Comparison of ENCODE assay signal across 1 cellular context in the genomic region with DNA sequence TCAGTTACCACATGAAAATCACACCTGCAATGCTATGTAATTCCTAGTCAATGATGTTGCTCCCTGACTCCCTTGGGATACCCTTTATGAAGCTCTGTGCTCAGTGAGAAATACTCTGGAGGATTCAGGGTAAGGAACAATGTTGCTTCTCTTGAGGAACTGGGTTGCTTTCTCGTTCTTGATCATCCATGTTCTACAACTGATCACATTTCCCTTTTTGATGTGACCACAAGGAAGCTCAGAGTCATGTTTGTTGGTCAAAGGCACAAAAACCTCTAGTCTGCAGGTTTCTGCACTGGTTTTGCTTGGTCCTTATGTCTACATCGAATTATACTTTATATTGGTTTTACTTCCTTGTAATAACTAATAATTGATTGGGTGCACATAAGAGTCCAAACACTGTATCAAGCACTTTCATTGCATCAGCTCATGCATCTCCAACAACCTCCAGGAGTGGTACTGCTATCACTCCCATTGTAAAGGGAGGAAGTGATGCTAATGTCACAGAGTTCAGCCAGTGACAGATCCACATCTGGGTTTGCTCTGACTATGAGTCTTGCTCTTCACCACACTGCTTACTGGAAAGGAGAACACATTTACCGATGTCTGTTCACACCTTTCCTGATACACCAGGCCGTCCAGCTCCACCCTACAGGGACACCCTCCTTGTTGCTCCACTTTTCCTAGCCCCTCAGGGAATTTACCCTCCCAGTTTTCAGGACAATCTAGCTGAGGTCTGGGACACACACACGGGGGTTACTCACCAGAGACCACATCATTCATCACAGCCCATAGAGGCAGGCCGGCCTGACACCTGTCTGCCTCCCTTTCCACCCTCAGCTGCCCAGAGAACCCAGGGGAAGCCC.
A peak's percentile ranks its signal among the peaks of the same experiment; 100 is the strongest.
TF ChIP-seq lines count a peak whose summit lies in the region.

No MANE protein-coding gene starts in this region.

TF ChIP-seq in GM12878, 131 proteins besides CTCF, POLR2A, EP300 and RAD21 (continues in another document):
- TF ChIP-seq TBL1XR1 (IDR thresholded peaks at IDR 0.05; ENCODE audit: low read depth, low read length): no peak
- TF ChIP-seq MYC (IDR thresholded peaks at IDR 0.05; ENCODE audit: insufficient read depth, insufficient read length, insufficient replicate concordance, low read length, severe bottlenecking): no peak
- peak; percentile 27 to 37; a peak in 2 of 4 replicates for TF ChIP-seq IKZF2 (IDR thresholded peaks at IDR 0.05)
- no peak for TF ChIP-seq SKIL (IDR thresholded peaks at IDR 0.05; ENCODE audit: low read depth, poor library complexity, severe bottlenecking)
- TF ChIP-seq CBX5 (IDR thresholded peaks at IDR 0.05; ENCODE audit: low read depth): no peak
- no peak for TF ChIP-seq RAD51 (IDR thresholded peaks at IDR 0.05)
- TF ChIP-seq, protein P1, sequence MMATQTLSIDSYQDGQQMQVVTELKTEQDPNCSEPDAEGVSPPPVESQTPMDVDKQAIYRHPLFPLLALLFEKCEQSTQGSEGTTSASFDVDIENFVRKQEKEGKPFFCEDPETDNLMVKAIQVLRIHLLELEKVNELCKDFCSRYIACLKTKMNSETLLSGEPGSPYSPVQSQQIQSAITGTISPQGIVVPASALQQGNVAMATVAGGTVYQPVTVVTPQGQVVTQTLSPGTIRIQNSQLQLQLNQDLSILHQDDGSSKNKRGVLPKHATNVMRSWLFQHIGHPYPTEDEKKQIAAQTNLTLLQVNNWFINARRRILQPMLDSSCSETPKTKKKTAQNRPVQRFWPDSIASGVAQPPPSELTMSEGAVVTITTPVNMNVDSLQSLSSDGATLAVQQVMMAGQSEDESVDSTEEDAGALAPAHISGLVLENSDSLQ (IDR thresholded peaks at IDR 0.05): no peak
- TF ChIP-seq POLR2AphosphoS2 (IDR thresholded peaks at IDR 0.05; ENCODE audit: low read depth, low read length): no peak
- no peak for TF ChIP-seq ZNF274 (IDR thresholded peaks at IDR 0.05; ENCODE audit: insufficient read depth, insufficient read length)
- no peak for TF ChIP-seq FOXK2 (IDR thresholded peaks at IDR 0.05)
- TF ChIP-seq IKZF1 (conservative IDR thresholded peaks at IDR 0.05): peak; percentile 54
- TF ChIP-seq BCL11A (IDR thresholded peaks at IDR 0.05; ENCODE audit: low read depth, low read length): no peak; the same call in 1 of the 2 replicates
- TF ChIP-seq EZH2 (IDR thresholded peaks at IDR 0.05; ENCODE audit: borderline replicate concordance, control insufficient read depth, low read depth, low read length): no peak
- TF ChIP-seq JUND (IDR thresholded peaks at IDR 0.05; ENCODE audit: low read depth, low read length): no peak
- TF ChIP-seq SUZ12 (IDR thresholded peaks at IDR 0.05; ENCODE audit: unreplicated experiment): no peak
- TF ChIP-seq ZNF24 (IDR thresholded peaks at IDR 0.05): no peak
- no peak for TF ChIP-seq GABPA (IDR thresholded peaks at IDR 0.05; ENCODE audit: low read depth)
- 0 out of 4 replicates have a peak, but pooled peaks of 1 of the 2 experiments have one; percentile 39 for TF ChIP-seq ETV6 (conservative IDR thresholded peaks at IDR 0.05 in 1 of 2, IDR thresholded peaks at IDR 0.05 in 1 of 2; ENCODE audit: borderline replicate concordance in 1 of 2, low read depth in 1 of 2)
- no peak for TF ChIP-seq LARP7 (IDR thresholded peaks at IDR 0.05)
- TF ChIP-seq IRF5 (IDR thresholded peaks at IDR 0.05; ENCODE audit: borderline replicate concordance): no peak
- TF ChIP-seq HDGF (IDR thresholded peaks at IDR 0.05): no peak
- TF ChIP-seq, protein P2, sequence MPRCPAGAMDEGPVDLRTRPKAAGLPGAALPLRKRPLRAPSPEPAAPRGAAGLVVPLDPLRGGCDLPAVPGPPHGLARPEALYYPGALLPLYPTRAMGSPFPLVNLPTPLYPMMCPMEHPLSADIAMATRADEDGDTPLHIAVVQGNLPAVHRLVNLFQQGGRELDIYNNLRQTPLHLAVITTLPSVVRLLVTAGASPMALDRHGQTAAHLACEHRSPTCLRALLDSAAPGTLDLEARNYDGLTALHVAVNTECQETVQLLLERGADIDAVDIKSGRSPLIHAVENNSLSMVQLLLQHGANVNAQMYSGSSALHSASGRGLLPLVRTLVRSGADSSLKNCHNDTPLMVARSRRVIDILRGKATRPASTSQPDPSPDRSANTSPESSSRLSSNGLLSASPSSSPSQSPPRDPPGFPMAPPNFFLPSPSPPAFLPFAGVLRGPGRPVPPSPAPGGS (IDR thresholded peaks at IDR 0.05; ENCODE audit: borderline replicate concordance, insufficient read depth, low read depth, low read length, poor library complexity, severe bottlenecking): no peak
- TF ChIP-seq ZNF687 (IDR thresholded peaks at IDR 0.05): peak; percentile 35; the same call in 1 of the 2 replicates
- TF ChIP-seq ESRRA (IDR thresholded peaks at IDR 0.05; ENCODE audit: low read length): no peak
- TF ChIP-seq BMI1 (IDR thresholded peaks at IDR 0.05; ENCODE audit: borderline replicate concordance): no peak
- TF ChIP-seq WRNIP1 (IDR thresholded peaks at IDR 0.05; ENCODE audit: borderline replicate concordance, low read depth, low read length): no peak
- TF ChIP-seq MTA3 (IDR thresholded peaks at IDR 0.05; ENCODE audit: borderline replicate concordance, low read length): peak; percentile 21; the same call in 1 of the 2 replicates
- TF ChIP-seq CBX3 (IDR thresholded peaks at IDR 0.05; ENCODE audit: borderline replicate concordance, low read depth): no peak
- TF ChIP-seq CUX1 (IDR thresholded peaks at IDR 0.05; ENCODE audit: insufficient replicate concordance, low read depth, low read length): no peak
- TF ChIP-seq, protein P3, sequence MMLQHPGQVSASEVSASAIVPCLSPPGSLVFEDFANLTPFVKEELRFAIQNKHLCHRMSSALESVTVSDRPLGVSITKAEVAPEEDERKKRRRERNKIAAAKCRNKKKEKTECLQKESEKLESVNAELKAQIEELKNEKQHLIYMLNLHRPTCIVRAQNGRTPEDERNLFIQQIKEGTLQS (IDR thresholded peaks at IDR 0.05; ENCODE audit: borderline replicate concordance, extremely low read depth, low read depth, low read length): no peak
- no peak for TF ChIP-seq ZNF622 (IDR thresholded peaks at IDR 0.05)
- peak; percentile 80 for TF ChIP-seq RUNX3 (IDR thresholded peaks at IDR 0.05; ENCODE audit: low read length)
- TF ChIP-seq BRCA1 (IDR thresholded peaks at IDR 0.05; ENCODE audit: low read depth, low read length): no peak
- no peak for TF ChIP-seq RFX5 (IDR thresholded peaks at IDR 0.05; ENCODE audit: low read depth, low read length)
- TF ChIP-seq SMAD1 (IDR thresholded peaks at IDR 0.05; ENCODE audit: low read depth, partially characterized antibody): no peak
- no peak for TF ChIP-seq SREBF1 (IDR thresholded peaks at IDR 0.05; ENCODE audit: low read length)
- TF ChIP-seq, protein P4, sequence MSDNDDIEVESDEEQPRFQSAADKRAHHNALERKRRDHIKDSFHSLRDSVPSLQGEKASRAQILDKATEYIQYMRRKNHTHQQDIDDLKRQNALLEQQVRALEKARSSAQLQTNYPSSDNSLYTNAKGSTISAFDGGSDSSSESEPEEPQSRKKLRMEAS (IDR thresholded peaks at IDR 0.05; ENCODE audit: low read depth, low read length): no peak
- TF ChIP-seq ASH2L (IDR thresholded peaks at IDR 0.05; ENCODE audit: borderline replicate concordance, low read depth): no peak
- TF ChIP-seq, protein P5, sequence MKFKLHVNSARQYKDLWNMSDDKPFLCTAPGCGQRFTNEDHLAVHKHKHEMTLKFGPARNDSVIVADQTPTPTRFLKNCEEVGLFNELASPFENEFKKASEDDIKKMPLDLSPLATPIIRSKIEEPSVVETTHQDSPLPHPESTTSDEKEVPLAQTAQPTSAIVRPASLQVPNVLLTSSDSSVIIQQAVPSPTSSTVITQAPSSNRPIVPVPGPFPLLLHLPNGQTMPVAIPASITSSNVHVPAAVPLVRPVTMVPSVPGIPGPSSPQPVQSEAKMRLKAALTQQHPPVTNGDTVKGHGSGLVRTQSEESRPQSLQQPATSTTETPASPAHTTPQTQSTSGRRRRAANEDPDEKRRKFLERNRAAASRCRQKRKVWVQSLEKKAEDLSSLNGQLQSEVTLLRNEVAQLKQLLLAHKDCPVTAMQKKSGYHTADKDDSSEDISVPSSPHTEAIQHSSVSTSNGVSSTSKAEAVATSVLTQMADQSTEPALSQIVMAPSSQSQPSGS (IDR thresholded peaks at IDR 0.05; ENCODE audit: low read length): no peak
- TF ChIP-seq NBN (IDR thresholded peaks at IDR 0.05): no peak
- no peak for TF ChIP-seq CEBPB (IDR thresholded peaks at IDR 0.05; ENCODE audit: borderline replicate concordance in 1 of 2, low read depth in 2 of 2, low read length in 2 of 2)
